Comparison of ENCODE assay signal across 8 cellular contexts in genomic region chr4:88006956-88007303, GRCh38. TPM values are rescaled to one million over a fixed set of nuclear protein-coding genes. Genes with fewer than 3 reads are reported as not detected.
DNase-seq lines count a peak whose midpoint lies in the region; ATAC-seq, FAIRE-seq and TF ChIP-seq lines count a peak whose summit lies in the region.
"Had no signal": no experiment of that assay in that cellular context is flagged by ENCODE, and none has a peak within 500 bp of the region (broad histone marks: within the 10 kb centered on the region; RNA-seq: fewer than 3 reads in every experiment).

No MANE protein-coding gene starts in this region.

- no peaks in the 10 kb centered on the region for H3K36me3 Mint-ChIP-seq in astrocyte (ENCODE audit: low read depth, unreplicated experiment)

- intact Hi-C loops in kidney (cut with DNase I), result no loop called here

- H3K27me3 Mint-ChIP-seq in astrocyte (ENCODE audit: low read depth, unreplicated experiment), result peaks cover 1% of the 10 kb centered on the region

- H2AFZ ChIP-seq in astrocyte (ENCODE audit: low read depth, low read length), result peak overlapping the region; percentile 82

- peak overlapping the region; percentile 89 for H3K4me3 Mint-ChIP-seq in astrocyte (ENCODE audit: unreplicated experiment)

- TF ChIP-seq CTCF in astrocyte (IDR thresholded peaks at IDR 0.05; ENCODE audit: insufficient read depth, low read depth, low read length) (no peak), kidney (IDR thresholded peaks at IDR 0.05; ENCODE audit: borderline replicate concordance, extremely low read depth, insufficient read depth) (no peak)

- H3K4me1 Mint-ChIP-seq in astrocyte (ENCODE audit: low read depth, unreplicated experiment), result peaks cover 16% of the 10 kb centered on the region

- H3K9me3 Mint-ChIP-seq in astrocyte (ENCODE audit: unreplicated experiment), result no peaks in the 10 kb centered on the region

- H3K36me3 ChIP-seq in HUES48 (ENCODE audit: control insufficient read depth, insufficient read depth, low read length) (no peaks in the 10 kb centered on the region), astrocyte (ENCODE audit: insufficient read depth, low read length) (no peaks in the 10 kb centered on the region), kidney (ENCODE audit: control insufficient read depth in 1 of 2, insufficient read depth in 2 of 2, low read length in 2 of 2) (no peaks in the 10 kb centered on the region)

- H3K4me2 ChIP-seq in astrocyte (ENCODE audit: low read length), result peak overlapping the region; percentile 94

- H4K20me1 ChIP-seq in astrocyte (ENCODE audit: insufficient read depth, low read length), result peaks cover 20% of the 10 kb centered on the region

- peak overlapping the region; percentile 68 for H3K4me3 ChIP-seq in HUES48 (ENCODE audit: low read depth, low read length)
- H3K4me3 ChIP-seq in astrocyte (ENCODE audit: insufficient read depth, low read depth, low read length), result peak overlapping the region; percentile 86
- peak overlapping the region; percentile 69 to 84 for H3K4me3 ChIP-seq in kidney (ENCODE audit: low read length in 2 of 2)

- peak overlapping the region; percentile 58 for H3K27ac Mint-ChIP-seq in astrocyte (ENCODE audit: unreplicated experiment)

- peaks cover 42% of the 10 kb centered on the region for H3K79me2 ChIP-seq in astrocyte (ENCODE audit: insufficient read depth, low read length)

- H3K27ac ChIP-seq in HUES48 (ENCODE audit: low read depth, low read length), result no peak overlapping the region
- H3K27ac ChIP-seq in astrocyte (ENCODE audit: low read depth, low read length), result no peak overlapping the region
- peak overlapping the region; percentile 51 to 57 for H3K27ac ChIP-seq in kidney (ENCODE audit: low read depth in 2 of 2, low read length in 2 of 2)
- peak overlapping the region; percentile 69 for H3K27ac ChIP-seq in temporal lobe (ENCODE audit: low read depth, low read length)

- DNase-seq in astrocyte (ENCODE audit: low read depth) (no peak), kidney (no peak), mesenteric fat pad (ENCODE audit: low spot score) (no peak), dedifferentiated amniotic fluid mesenchymal stem cell (ENCODE audit: extremely low spot score) (no peak)

- no peak for ATAC-seq in HG03135 (IDR thresholded peaks at IDR 0.05; ENCODE audit: unreplicated experiment)

- H3K9me3 ChIP-seq in HUES48 (ENCODE audit: control insufficient read depth, insufficient read depth, low read length) (no peaks in the 10 kb centered on the region), astrocyte (ENCODE audit: insufficient read depth, low read depth, low read length) (no peaks in the 10 kb centered on the region), kidney (ENCODE audit: control insufficient read depth in 1 of 2, low read length in 2 of 2) (no peaks in the 10 kb centered on the region)

- FAIRE-seq in astrocyte (lab: Jason Lieb, UNC) (no peak), kidney (lab: Jason Lieb, UNC) (no peak)

- H3K9ac ChIP-seq in HUES48 (ENCODE audit: low read depth, low read length) (peak overlapping the region; percentile 47; the same call in 1 of the 2 replicates), astrocyte (ENCODE audit: low read length) (peak overlapping the region; percentile 94), kidney (ENCODE audit: low read length in 2 of 2) (peak overlapping the region; percentile 53 to 55)

- peaks cover 22% of the 10 kb centered on the region for H3K27me3 ChIP-seq in HUES48 (ENCODE audit: control insufficient read depth, insufficient read depth, low read length)
- H3K27me3 ChIP-seq in astrocyte (ENCODE audit: insufficient read depth, low read length), result no peaks in the 10 kb centered on the region

- H3K4me1 ChIP-seq in HUES48 (ENCODE audit: control insufficient read depth, insufficient read depth, low read length), result peaks cover 38% of the 10 kb centered on the region
- H3K4me1 ChIP-seq in astrocyte (ENCODE audit: insufficient read depth, low read length), result peaks cover 25% of the 10 kb centered on the region
- peaks cover 4 to 15% of the 10 kb centered on the region in 2 donors for H3K4me1 ChIP-seq in kidney (ENCODE audit: control insufficient read depth in 1 of 2, insufficient read depth in 1 of 2, low read depth in 1 of 2, low read length in 2 of 2)

RNA-seq across cellular contexts. Expression of gene PKD2, which starts 0.5 kb away (rescaled TPM):
- total RNA-seq in astrocyte (19.7 TPM in 2 replicates), kidney (92.6 TPM), temporal lobe (35.4 TPM), mesenteric fat pad (54.3 TPM)
- polyA plus RNA-seq in kidney (ENCODE audit: insufficient read depth, low read depth, low replicate concordance), result 21.2 TPM

RNA-seq across cellular contexts. Expression of gene SPP1, which starts 31.4 kb away (rescaled TPM):
- total RNA-seq in astrocyte (153 and 217 TPM in 2 replicates), kidney (5,484 TPM), temporal lobe (73.0 TPM), mesenteric fat pad (636 TPM)
- polyA plus RNA-seq in kidney (ENCODE audit: insufficient read depth, low read depth, low replicate concordance), result 6,594 TPM
- total RNA-seq: pulmonary artery endothelial cell had no signal

Comparison
In these comparisons a context has a peak if more than half of its experiments do, and no peak if none do; other contexts are left out.
1. H3K27ac ChIP-seq: peak in kidney (2 of 2) and temporal lobe (single experiment); none in HUES48 (single experiment) and astrocyte (single experiment).
2. Peak in every context shown above with its lines, with median percentiles within 50 percentile points of each other: H3K4me3 ChIP-seq and H3K9ac ChIP-seq.